Comparison of ENCODE assay signal across 10 cellular contexts in the genomic region with DNA sequence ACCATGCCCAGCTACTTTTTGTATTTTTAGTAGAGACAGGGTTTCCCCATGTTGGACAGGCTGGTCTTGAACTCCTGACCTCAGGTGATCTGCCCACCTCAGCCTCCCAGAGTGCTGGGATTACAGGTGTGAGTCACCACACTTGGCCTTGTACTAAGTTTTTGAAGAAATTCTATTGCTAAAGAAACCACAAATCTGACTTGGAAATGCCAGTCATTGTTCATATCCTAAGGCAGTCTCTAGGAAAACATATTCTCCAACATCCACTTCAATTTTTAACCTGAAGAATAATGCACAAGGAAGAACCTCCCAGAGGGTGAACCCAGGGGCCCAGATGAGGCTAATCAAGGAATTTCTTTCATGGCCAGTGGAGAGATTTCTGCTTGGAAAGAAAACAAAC. TPM values are rescaled to one million over a fixed set of nuclear protein-coding genes. Genes with fewer than 3 reads are reported as not detected.
DNase-seq lines count a peak whose midpoint lies in the region; ATAC-seq, FAIRE-seq and TF ChIP-seq lines count a peak whose summit lies in the region.
"Not testable (repeated sequence)": the region's sequence is repeated elsewhere in the genome, so short reads cannot be mapped to it uniquely, and the experiment has no call there.
"Had no signal": no experiment of that assay in that cellular context is flagged by ENCODE, and none has a peak within 500 bp of the region (broad histone marks: within the 10 kb centered on the region; RNA-seq: fewer than 3 reads in every experiment).

No MANE protein-coding gene starts in this region.

- intact Hi-C loops in K562 (cut with micrococcal nuclease) = not testable (repeated sequence)

- TF ChIP-seq EP300 in A549 (IDR thresholded peaks at IDR 0.05); K562 (IDR thresholded peaks at IDR 0.05; ENCODE audit: low read length): not testable (repeated sequence)

- FAIRE-seq in A549 (lab: Jason Lieb, UNC); RCC 7860 (lab: Jason Lieb, UNC); K562 (lab: Jason Lieb, UNC): not testable (repeated sequence)

- not testable (repeated sequence) for TF ChIP-seq CTCF in A549 (IDR thresholded peaks at IDR 0.05); K562 (IDR thresholded peaks at IDR 0.05 in 2 of 3, conservative IDR thresholded peaks at IDR 0.05 in 1 of 3; ENCODE audit: insufficient read depth in 2 of 3, low read depth in 1 of 3, low read length in 3 of 3); epithelial cell of esophagus (IDR thresholded peaks at IDR 0.05; ENCODE audit: insufficient read depth, low read depth, low read length, missing control alignments)

- H2AFZ ChIP-seq in GM23248 = not testable (repeated sequence)
- H2AFZ ChIP-seq in K562 (ENCODE audit: low read depth, low read length) = peak overlapping the region; percentile 24; the same call in 1 of the 2 replicates

- H3K9me2 ChIP-seq in GM23248 (ENCODE audit: insufficient read depth) = not testable (repeated sequence)

- CTCF ChIA-PET in A549 (lab: Yijun Ruan, JAX); K562 (lab: Yijun Ruan, JAX; ENCODE audit: low intra/inter-chr PET ratio): not testable (repeated sequence)

- ATAC-seq in A549, K562: not testable (repeated sequence)

- not testable (repeated sequence) for BruUV-seq in K562 (replicated peaks; lab: Mats Ljungman, UMichigan)

- H3K27me3 ChIP-seq in GM23248 (replicated peaks; ENCODE audit: insufficient read depth); MG63; K562 (ENCODE audit: control insufficient read depth in 2 of 2, insufficient read depth in 2 of 2, low read length in 2 of 2): not testable (repeated sequence)

- H3K9ac ChIP-seq in GM23248; K562 (ENCODE audit: insufficient read depth in 1 of 2, low read depth in 2 of 2, low read length in 2 of 2): not testable (repeated sequence)

- not testable (repeated sequence) for H3K4me2 ChIP-seq in A549; GM23248 (ENCODE audit: unreplicated experiment); K562 (ENCODE audit: insufficient read depth, low read length)

- H3K36me3 ChIP-seq in GM23248 (ENCODE audit: low read depth); MG63; K562 (ENCODE audit: control insufficient read depth, insufficient read depth, low read length): not testable (repeated sequence)

- not testable (repeated sequence) for DNase-seq in A549 (ENCODE audit: low read depth in 1 of 2, low spot score in 1 of 2); K562 (ENCODE audit: extremely low read depth in 1 of 4, low spot score in 3 of 4)
- peak; percentile 5 for DNase-seq in GM23248
- peak; percentile 2 for DNase-seq in MG63
- DNase-seq in RCC 7860 (ENCODE audit: low spot score) = peak; percentile 48
- DNase-seq in epithelial cell of esophagus (ENCODE audit: low read depth) = peak; percentile 15
- DNase-seq in glomerular visceral epithelial cell (ENCODE audit: extremely low spot score) = peak; percentile 21
- DNase-seq in kidney tubule cell (ENCODE audit: low spot score) = peak; percentile 39

- TF ChIP-seq RAD21 in A549 (conservative IDR thresholded peaks at IDR 0.05 in 1 of 2, IDR thresholded peaks at IDR 0.05 in 1 of 2); K562 (CRISPR knock-in tag; conservative IDR thresholded peaks at IDR 0.05 in 1 of 2, IDR thresholded peaks at IDR 0.05 in 1 of 2): not testable (repeated sequence)

- in situ Hi-C loops in GM23248 (cut with MboI); K562 (cut with MboI): not testable (repeated sequence)

- TF ChIP-seq POLR2A in A549 (IDR thresholded peaks at IDR 0.05; ENCODE audit: low read length); K562 (conservative IDR thresholded peaks at IDR 0.05): not testable (repeated sequence)

- H3F3A ChIP-seq in GM23248 (ENCODE audit: insufficient read depth) = not testable (repeated sequence)

- H4K20me1 ChIP-seq in GM23248 (ENCODE audit: insufficient read depth); K562 (replicated peaks; ENCODE audit: control insufficient read depth, insufficient read depth, low read length): not testable (repeated sequence)

- H3K27ac ChIP-seq in A549 = peak overlapping the region; percentile 0 to 17; a peak in 2 of 6 replicates
- not testable (repeated sequence) for H3K27ac ChIP-seq in GM23248; K562 (ENCODE audit: extremely low read depth, low read depth, low read length)

- not testable (repeated sequence) for H3K9me1 ChIP-seq in K562 (ENCODE audit: control insufficient read depth, insufficient read depth, low read length)

- not testable (repeated sequence) for H3K9me3 ChIP-seq in A549; GM23248 (ENCODE audit: low read depth); MG63
- H3K9me3 ChIP-seq in K562 (replicated peaks; ENCODE audit: control insufficient read depth, insufficient read depth, low read depth, low read length) = peaks cover 14% of the 10 kb centered on the region

- not testable (repeated sequence) for H3K79me2 ChIP-seq in GM23248 (ENCODE audit: insufficient read depth); K562 (ENCODE audit: control insufficient read depth, insufficient read depth, low read length)

- H3K4me1 ChIP-seq in A549 (peaks cover 42% of the 10 kb centered on the region), K562 (replicated peaks in 1 of 2; ENCODE audit: control insufficient read depth in 2 of 2, insufficient read depth in 2 of 2, low read length in 2 of 2) (peaks cover 11 to 33% of the 10 kb centered on the region in 2 experiments; a peak in 4 of 5 replicates)
- not testable (repeated sequence) for H3K4me1 ChIP-seq in GM23248 (ENCODE audit: insufficient read depth)

- POLR2A ChIA-PET in A549 (lab: Yijun Ruan, JAX); K562 (lab: Yijun Ruan, JAX): not testable (repeated sequence)

- H3K4me3 ChIP-seq in A549; GM23248; MG63; K562; epithelial cell of esophagus (ENCODE audit: low read length): not testable (repeated sequence)

RNA-seq across cellular contexts. Expression of a gene that starts 20.1 kb away (rescaled TPM):
- 5.0 and 5.3 TPM in 2 replicates for polyA plus RNA-seq in A549 (2011; rRNA removed)
- polyA plus RNA-seq in A549 (2012; cell fraction: cytosol; rRNA removed) = 4.5 and 5.1 TPM in 2 replicates
- polyA plus RNA-seq in A549 (2012; cell fraction: nucleus; rRNA removed) = 0.78 and 1.2 TPM in 2 replicates
- 5.4 to 7.1 TPM (median 5.7 TPM) in 3 replicates for polyA plus RNA-seq in A549 (2017; fragmentation: RNase III; extraction: RNeasy Plus Mini Kit Qiagen cat#74134 plus additional on column Dnase treatment)
- 7.3 and 12.6 TPM in 2 replicates for polyA minus RNA-seq in A549 (2011; rRNA and poly(A)+ RNA removed)
- 1.8 and 13.0 TPM in 2 replicates for total RNA-seq in GM23248 (2014; rRNA removed; shearing (Covaris generic))
- polyA plus RNA-seq in GM23248 (2016; fragmentation: Nextera tagmentation; extraction: Ambion mirVana) = 12.1 and 13.5 TPM in 2 replicates
- 3.2 and 4.4 TPM in 2 replicates for total RNA-seq in MG63 (2014; rRNA removed; shearing (Covaris generic); ENCODE audit: low replicate concordance)
- total RNA-seq in K562 (2011; cell fraction: chromatin; rRNA removed; ENCODE audit: low replicate concordance) = 1.6 and 2.1 TPM in 2 replicates
- total RNA-seq in K562 (2011; cell fraction: nucleolus; rRNA removed) = 1.2 and 3.7 TPM in 2 replicates
- total RNA-seq in K562 (2011; cell fraction: nucleoplasm; rRNA removed) = 3.2 and 4.2 TPM in 2 replicates
- total RNA-seq in K562 (2014; rRNA removed) = 1.8 and 2.8 TPM in 2 replicates
- 3.9 and 6.8 TPM in 2 replicates for total RNA-seq in K562 (2014; rRNA removed; fragmentation: Illumina TruSeq; extraction: Trizol)
- 2.6 and 3.3 TPM in 2 replicates for total RNA-seq in K562 (2015; rRNA removed; fragmentation: Illumina TruSeq; extraction: Trizol)
- 6.1 and 8.6 TPM in 2 replicates for total RNA-seq in K562 (2021)
- polyA plus RNA-seq in K562 (2011; rRNA removed) = 2.8 and 2.9 TPM in 2 replicates
- 1.3 and 2.0 TPM in 2 replicates for polyA plus RNA-seq in K562 (2011; cell fraction: cytosol; rRNA removed)
- 0.94 and 1.3 TPM in 2 replicates for polyA plus RNA-seq in K562 (2011; cell fraction: nucleus; rRNA removed)
- polyA plus RNA-seq in K562 (2012) = 3.3 and 4.6 TPM in 2 replicates
- polyA plus RNA-seq in K562 (2014; fragmentation: Illumina TruSeq; extraction: Trizol) = 4.7 and 4.9 TPM in 2 replicates
- 10 to 100 TPM; 14.9 to 16.2 TPM for polyA plus RNA-seq in K562 (2014; fragmentation: Nextera tagmentation; extraction: Ambion mirVana)
- polyA plus RNA-seq in K562 (2014; rRNA removed) = 2.2 and 2.8 TPM in 2 replicates
- 1.6 and 2.0 TPM in 2 replicates for polyA minus RNA-seq in K562 (2011; rRNA and poly(A)+ RNA removed)
- 1.4 and 12.8 TPM in 2 replicates for polyA minus RNA-seq in K562 (2011; cell fraction: cytosol; rRNA and poly(A)+ RNA removed)
- polyA minus RNA-seq in K562 (2011; cell fraction: nucleus; rRNA and poly(A)+ RNA removed) = 1.5 and 4.4 TPM in 2 replicates

RNA-seq across cellular contexts. Expression of a gene that starts 24.3 kb away (rescaled TPM):
- polyA plus RNA-seq in A549 (2011; rRNA removed) (18.0 and 24.1 TPM in 2 replicates), A549 (2017; fragmentation: RNase III; extraction: RNeasy Plus Mini Kit Qiagen cat#74134 plus additional on column Dnase treatment) (12.7 to 14.2 TPM (median 13.3 TPM) in 3 replicates), GM23248 (2016; fragmentation: Nextera tagmentation; extraction: Ambion mirVana) (0.08 TPM in 1 of 2 replicates, not detected in the other), K562 (2011; rRNA removed) (9.6 and 16.6 TPM in 2 replicates), K562 (2014; fragmentation: Illumina TruSeq; extraction: Trizol) (8.4 and 10.9 TPM in 2 replicates), K562 (2014; fragmentation: Nextera tagmentation; extraction: Ambion mirVana) (1 to 10 TPM; 3.5 to 5.0 TPM), K562 (2014; rRNA removed) (6.5 and 6.6 TPM in 2 replicates)
- polyA plus RNA-seq in A549 (2012; cell fraction: cytosol; rRNA removed) = 3.6 and 4.5 TPM in 2 replicates
- polyA plus RNA-seq in A549 (2012; cell fraction: nucleus; rRNA removed) = 1.4 and 3.1 TPM in 2 replicates
- polyA minus RNA-seq in A549 (2011; rRNA and poly(A)+ RNA removed) = 16.0 and 19.7 TPM in 2 replicates
- total RNA-seq in GM23248 (2014; rRNA removed; shearing (Covaris generic)) = not detected in 2 replicates
- total RNA-seq in MG63 (2014; rRNA removed; shearing (Covaris generic); ENCODE audit: low replicate concordance) = 1.1 and 2.9 TPM in 2 replicates
- total RNA-seq in K562 (2011; cell fraction: chromatin; rRNA removed; ENCODE audit: low replicate concordance) = 10.7 and 22.5 TPM in 2 replicates
- total RNA-seq in K562 (2011; cell fraction: nucleolus; rRNA removed) = 7.2 and 9.1 TPM in 2 replicates
- 20.7 and 39.0 TPM in 2 replicates for total RNA-seq in K562 (2011; cell fraction: nucleoplasm; rRNA removed)
- total RNA-seq in K562 (2014; rRNA removed) (7.6 and 10.3 TPM in 2 replicates), K562 (2014; rRNA removed; fragmentation: Illumina TruSeq; extraction: Trizol) (19.8 and 23.6 TPM in 2 replicates), K562 (2015; rRNA removed; fragmentation: Illumina TruSeq; extraction: Trizol) (6.8 and 7.5 TPM in 2 replicates), K562 (2021) (13.9 and 16.5 TPM in 2 replicates)
- polyA plus RNA-seq in K562 (2011; cell fraction: cytosol; rRNA removed) = 2.2 and 4.5 TPM in 2 replicates
- polyA plus RNA-seq in K562 (2011; cell fraction: nucleus; rRNA removed) = 2.3 and 2.7 TPM in 2 replicates
- 5.0 and 5.7 TPM in 2 replicates for polyA plus RNA-seq in K562 (2012)
- 26.5 and 41.8 TPM in 2 replicates for polyA minus RNA-seq in K562 (2011; rRNA and poly(A)+ RNA removed)
- polyA minus RNA-seq in K562 (2011; cell fraction: cytosol; rRNA and poly(A)+ RNA removed) = 8.3 and 10.7 TPM in 2 replicates
- 3.1 and 4.1 TPM in 2 replicates for polyA minus RNA-seq in K562 (2011; cell fraction: nucleus; rRNA and poly(A)+ RNA removed)
- total RNA-seq: A673 had no signal
- polyA plus RNA-seq: CD14-positive monocyte had no signal
